In genomic region chr16:4123617-4124300, GRCh38 we compare ENCODE assay signal across 15 cellular contexts. TPM values are rescaled to one million over a fixed set of nuclear protein-coding genes. Genes with fewer than 3 reads are reported as not detected.
A peak's percentile ranks its signal among the peaks of the same experiment; 100 is the strongest.
DNase-seq lines count a peak whose midpoint lies in the region; TF ChIP-seq lines count a peak whose summit lies in the region.
"Had no signal": no experiment of that assay in that cellular context is flagged by ENCODE, and none has a peak within 500 bp of the region (broad histone marks: within the 10 kb centered on the region; RNA-seq: fewer than 3 reads in every experiment).

No MANE protein-coding gene starts in this region.

- H2BK20ac ChIP-seq in H9 (ENCODE audit: low read depth, low read length, poor library complexity, severe bottlenecking), result no peak overlapping the region

- no peak overlapping the region for H2BK5ac ChIP-seq in H9 (ENCODE audit: insufficient read length, low read length)

- no peak overlapping the region for H3K14ac ChIP-seq in H9 (ENCODE audit: insufficient read depth, low read length)

- no peak overlapping the region for H2BK12ac ChIP-seq in H9 (ENCODE audit: insufficient read length, low read depth, low read length)

- no peak overlapping the region for H3K4me3 Mint-ChIP-seq in brain
- H3K4me3 Mint-ChIP-seq in H9, result no peak overlapping the region
- H3K4me3 Mint-ChIP-seq: activated naive CD8-positive, alpha-beta T cell treated with anti-CD3 and anti-CD28 coated beads, Interleukin-2, amount 10 ng/mL, durations not matched to agents 7 days and 5 days; activated T-cell treated with anti-CD3 and anti-CD28 coated beads, Interleukin-2, amount 50 U/mL, for 4 hours; CD4-positive, CD25-positive, alpha-beta regulatory T cell; natural killer cell treated with Interleukin-12 subunit alpha and Interleukin-12 subunit beta and Interleukin-15 and Interleukin-18, amount 100 ng/mL, for 72 hours had no signal

- H4K8ac ChIP-seq in H9 (replicated peaks; ENCODE audit: insufficient read length, low read depth, low read length), result no peak overlapping the region

- H3K23me2 ChIP-seq in H9 (ENCODE audit: insufficient read length, low read depth, low read length, poor library complexity, severe bottlenecking), result no peaks in the 10 kb centered on the region

- H3K23ac ChIP-seq in H9 (ENCODE audit: insufficient read length, low read depth, low read length), result no peak overlapping the region

- H3K4me2 ChIP-seq in H9 (ENCODE audit: insufficient read depth, insufficient read length, low read length), result no peak overlapping the region
- H3K4me2 ChIP-seq: SK-N-SH had no signal

- H3T11ph ChIP-seq in H9 (ENCODE audit: low read length), result no peak overlapping the region

- H3K27ac Mint-ChIP-seq in brain (peak overlapping the region in 3 of 5 experiments; percentile 10 to 16 (median 12)), H9 (no peak overlapping the region; a peak in 1 of 7 replicates)
- H3K27ac Mint-ChIP-seq: activated naive CD8-positive, alpha-beta T cell treated with anti-CD3 and anti-CD28 coated beads, Interleukin-2, amount 10 ng/mL, durations not matched to agents 7 days and 5 days; CD4-positive, CD25-positive, alpha-beta regulatory T cell; natural killer cell treated with Interleukin-12 subunit alpha and Interleukin-12 subunit beta and Interleukin-15 and Interleukin-18, amount 100 ng/mL, for 72 hours had no signal

- H3K27me3 ChIP-seq in thyroid gland, result no peaks in the 10 kb centered on the region
- no peaks in the 10 kb centered on the region; the same call in 1 of the 2 replicates for H3K27me3 ChIP-seq in H9 (ENCODE audit: insufficient read depth, low read length)

- H3K4ac ChIP-seq in H9 (ENCODE audit: low read depth, low read length), result no peak overlapping the region

- H3K36me3 ChIP-seq in thyroid gland, result no peaks in the 10 kb centered on the region

- TF ChIP-seq CTCF in brain (conservative IDR thresholded peaks at IDR 0.05) (no peak), thyroid gland (IDR thresholded peaks at IDR 0.05) (no peak), H9 (conservative IDR thresholded peaks at IDR 0.05) (no peak)

- H3K9me3 ChIP-seq in thyroid gland (no peaks in the 10 kb centered on the region), H9 (ENCODE audit: control insufficient read depth, low read depth, low read length) (no peaks in the 10 kb centered on the region)
- H3K9me3 ChIP-seq: SK-N-SH had no signal

- no peak overlapping the region for H3K18ac ChIP-seq in H9 (ENCODE audit: insufficient read length, low read depth, low read length)

- peak; percentile 86 for DNase-seq in EL
- peak; percentile 81 for DNase-seq in NCI-H2171 treated with DMSO at 0.1 percent for 48 hours (lab: John Stamatoyannopoulos, UW)
- peak; percentile 28 for DNase-seq in non-pigmented ciliary epithelial cell (ENCODE audit: low read depth)
- DNase-seq in cerebellar nuclear complex (lab: John Stamatoyannopoulos, UW), result no peak
- DNase-seq in thyroid gland, result no peak
- no peak for DNase-seq in H9
- DNase-seq: activated CD4-positive, alpha-beta T cell treated with anti-CD3 and anti-CD28 coated beads, Interleukin-2, amount 50 U/mL, for 48 hours; activated naive CD8-positive, alpha-beta T cell treated with anti-CD3 and anti-CD28 coated beads, Interleukin-2, amount 10 ng/mL, durations not matched to agents 7 days and 5 days; activated T-cell treated with anti-CD3 and anti-CD28 coated beads, Interleukin-2, amount 50 U/mL, for 4 hours; CD4-positive, CD25-positive, alpha-beta regulatory T cell; NCI-H1048; NCI-H2227 treated with DMSO at 0.1 percent for 48 hours; SK-N-SH had no signal

- no peaks in the 10 kb centered on the region for H3K79me2 ChIP-seq in H9 (ENCODE audit: insufficient read depth, low read length)

- no peaks in the 10 kb centered on the region for H3K27me3 Mint-ChIP-seq in brain
- peaks cover 68% of the 10 kb centered on the region for H3K27me3 Mint-ChIP-seq in H9 (ENCODE audit: low read depth)

- intact Hi-C loops in thyroid gland (cut with DNase I), result no loop called here

- 78 to 80% methylated on average over 16 of the region's 16 CpGs for WGBS in thyroid gland, 2 donors
- no CpG with 5 or more reads among the region's 16 CpGs for WGBS in H9 (ENCODE audit: extremely low coverage, insufficient read length, low lambda C conversion rate)

- H3K9ac ChIP-seq in H9 (ENCODE audit: extremely low read depth, insufficient read length, low read length), result no peak overlapping the region
- H3K9ac ChIP-seq: SK-N-SH had no signal

- no peak overlapping the region for H2AK5ac ChIP-seq in H9 (ENCODE audit: insufficient read length, low read length)

- H2AFZ ChIP-seq in H9 (ENCODE audit: low read length), result no peak overlapping the region

- no peak overlapping the region for H4K91ac ChIP-seq in H9 (ENCODE audit: insufficient read length, low read depth, low read length)

- no peak overlapping the region for H3K4me3 ChIP-seq in thyroid gland (replicated peaks in 1 of 3)

- H3K27ac ChIP-seq in thyroid gland (no peak overlapping the region), H9 (ENCODE audit: insufficient read length, low read depth, low read length) (no peak overlapping the region)

- H4K20me1 ChIP-seq in H9 (ENCODE audit: control insufficient read depth, insufficient read depth, insufficient read length), result no peaks in the 10 kb centered on the region

- no peaks in the 10 kb centered on the region for H3K79me1 ChIP-seq in H9 (ENCODE audit: insufficient read depth, low read depth, low read length, poor library complexity, severe bottlenecking)

- no peak overlapping the region for H3K56ac ChIP-seq in H9 (ENCODE audit: insufficient read length, low read depth, low read length)

- no peaks in the 10 kb centered on the region for H3K36me3 Mint-ChIP-seq in brain
- no peaks in the 10 kb centered on the region for H3K36me3 Mint-ChIP-seq in H9 (ENCODE audit: insufficient read depth in 1 of 3, low read depth in 3 of 3)
- H3K36me3 Mint-ChIP-seq: activated naive CD8-positive, alpha-beta T cell treated with anti-CD3 and anti-CD28 coated beads, Interleukin-2, amount 10 ng/mL, durations not matched to agents 7 days and 5 days; CD4-positive, CD25-positive, alpha-beta regulatory T cell; natural killer cell treated with Interleukin-12 subunit alpha and Interleukin-12 subunit beta and Interleukin-15 and Interleukin-18, amount 100 ng/mL, for 72 hours had no signal

- H2BK15ac ChIP-seq in H9 (ENCODE audit: low read depth, low read length), result no peak overlapping the region

- no peak overlapping the region for H2BK120ac ChIP-seq in H9 (ENCODE audit: low read depth, low read length, poor library complexity, severe bottlenecking)

- TF ChIP-seq POLR2A in thyroid gland (IDR thresholded peaks at IDR 0.05), result no peak

- H4K5ac ChIP-seq in H9 (ENCODE audit: insufficient read length, low read depth, low read length), result no peak overlapping the region

- H3K4me1 Mint-ChIP-seq in brain, result peaks cover 15% of the 10 kb centered on the region
- H3K4me1 Mint-ChIP-seq in H9, result no peaks in the 10 kb centered on the region
- H3K4me1 Mint-ChIP-seq: CD4-positive, CD25-positive, alpha-beta regulatory T cell had no signal

- H3K9me3 Mint-ChIP-seq in brain (peaks cover 0 to 2% (median 0%) of the 10 kb centered on the region in 5 experiments), H9 (no peaks in the 10 kb centered on the region)
- H3K9me3 Mint-ChIP-seq: activated naive CD8-positive, alpha-beta T cell treated with anti-CD3 and anti-CD28 coated beads, Interleukin-2, amount 10 ng/mL, durations not matched to agents 7 days and 5 days; activated T-cell treated with anti-CD3 and anti-CD28 coated beads, Interleukin-2, amount 50 U/mL, for 4 hours; CD4-positive, CD25-positive, alpha-beta regulatory T cell; natural killer cell treated with Interleukin-12 subunit alpha and Interleukin-12 subunit beta and Interleukin-15 and Interleukin-18, amount 100 ng/mL, for 72 hours had no signal

- no peaks in the 10 kb centered on the region for H3K4me1 ChIP-seq in thyroid gland
- H3K4me1 ChIP-seq in H9 (ENCODE audit: insufficient read depth, low read length), result no peaks in the 10 kb centered on the region

RNA-seq across cellular contexts. Expression of gene ADCY9, which starts 7.5 kb away (rescaled TPM):
- polyA plus RNA-seq in brain (ENCODE audit: insufficient read depth, low read depth, low replicate concordance), result 11.1 TPM
- total RNA-seq in thyroid gland (100 to 1,000 TPM in 2 of 4 donors, 10 to 100 TPM in 2; 61.4 to 123 (median 94.1) TPM), H9 (2021) (4.7 and 5.7 TPM in 2 replicates)

Comparison
In these comparisons a context has a peak if more than half of its experiments do, and no peak if none do; other contexts are left out.
1. DNase-seq: peak in EL (single experiment), NCI-H2171 treated with DMSO at 0.1 percent for 48 hours (single experiment) and non-pigmented ciliary epithelial cell (single experiment); none in cerebellar nuclear complex (0 of 2), thyroid gland (0 of 2) and H9 (single experiment).
2. H3K27ac Mint-ChIP-seq: peak in brain (3 of 5); none in H9 (0 of 3).